ENCODE assay signal across 8 cellular contexts in the genomic region with DNA sequence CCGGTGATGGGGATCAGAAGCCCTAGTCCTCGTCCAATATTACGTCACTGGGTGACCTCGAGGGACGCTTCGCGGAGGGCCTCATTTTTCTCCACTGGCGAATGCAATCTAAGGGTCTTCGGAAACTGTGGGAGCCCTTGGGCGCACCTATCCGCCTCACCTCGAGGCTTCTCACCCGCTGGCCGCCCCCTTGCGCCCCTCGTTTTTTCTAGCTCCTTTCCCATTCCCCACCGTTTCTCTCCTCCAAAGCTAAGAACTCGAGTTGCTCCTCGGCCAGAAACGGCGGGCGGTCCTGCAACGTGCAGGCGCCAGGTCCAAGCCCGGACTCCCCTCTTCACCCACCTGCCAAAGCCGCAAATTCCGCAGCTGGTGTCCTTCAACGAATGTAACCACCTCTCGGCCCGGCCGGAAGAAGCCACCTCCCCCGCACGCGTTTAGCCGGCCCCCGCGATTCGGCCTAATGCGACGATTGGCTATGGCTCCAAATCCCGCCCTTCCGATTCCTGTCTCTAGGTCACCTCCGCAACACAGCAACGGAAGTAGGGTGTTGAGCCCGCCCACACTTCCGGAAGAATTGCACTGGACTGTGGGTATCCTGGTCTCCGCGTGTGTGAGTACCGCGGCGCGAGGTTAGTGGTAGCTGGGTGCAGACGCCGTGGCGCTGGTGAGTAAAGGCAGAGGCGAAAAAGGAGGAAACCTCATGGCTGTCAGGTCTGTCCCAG. TPM values are rescaled to one million over a fixed set of nuclear protein-coding genes. Genes with fewer than 3 reads are reported as not detected.
DNase-seq lines count a peak whose midpoint lies in the region; TF ChIP-seq lines count a peak whose summit lies in the region.

ATP5MK (minus strand) TSS at position 409 of the 722 bp plus-strand sequence. CDS start 4,018 bp downstream, outside the sequence.
A gene with protein sequence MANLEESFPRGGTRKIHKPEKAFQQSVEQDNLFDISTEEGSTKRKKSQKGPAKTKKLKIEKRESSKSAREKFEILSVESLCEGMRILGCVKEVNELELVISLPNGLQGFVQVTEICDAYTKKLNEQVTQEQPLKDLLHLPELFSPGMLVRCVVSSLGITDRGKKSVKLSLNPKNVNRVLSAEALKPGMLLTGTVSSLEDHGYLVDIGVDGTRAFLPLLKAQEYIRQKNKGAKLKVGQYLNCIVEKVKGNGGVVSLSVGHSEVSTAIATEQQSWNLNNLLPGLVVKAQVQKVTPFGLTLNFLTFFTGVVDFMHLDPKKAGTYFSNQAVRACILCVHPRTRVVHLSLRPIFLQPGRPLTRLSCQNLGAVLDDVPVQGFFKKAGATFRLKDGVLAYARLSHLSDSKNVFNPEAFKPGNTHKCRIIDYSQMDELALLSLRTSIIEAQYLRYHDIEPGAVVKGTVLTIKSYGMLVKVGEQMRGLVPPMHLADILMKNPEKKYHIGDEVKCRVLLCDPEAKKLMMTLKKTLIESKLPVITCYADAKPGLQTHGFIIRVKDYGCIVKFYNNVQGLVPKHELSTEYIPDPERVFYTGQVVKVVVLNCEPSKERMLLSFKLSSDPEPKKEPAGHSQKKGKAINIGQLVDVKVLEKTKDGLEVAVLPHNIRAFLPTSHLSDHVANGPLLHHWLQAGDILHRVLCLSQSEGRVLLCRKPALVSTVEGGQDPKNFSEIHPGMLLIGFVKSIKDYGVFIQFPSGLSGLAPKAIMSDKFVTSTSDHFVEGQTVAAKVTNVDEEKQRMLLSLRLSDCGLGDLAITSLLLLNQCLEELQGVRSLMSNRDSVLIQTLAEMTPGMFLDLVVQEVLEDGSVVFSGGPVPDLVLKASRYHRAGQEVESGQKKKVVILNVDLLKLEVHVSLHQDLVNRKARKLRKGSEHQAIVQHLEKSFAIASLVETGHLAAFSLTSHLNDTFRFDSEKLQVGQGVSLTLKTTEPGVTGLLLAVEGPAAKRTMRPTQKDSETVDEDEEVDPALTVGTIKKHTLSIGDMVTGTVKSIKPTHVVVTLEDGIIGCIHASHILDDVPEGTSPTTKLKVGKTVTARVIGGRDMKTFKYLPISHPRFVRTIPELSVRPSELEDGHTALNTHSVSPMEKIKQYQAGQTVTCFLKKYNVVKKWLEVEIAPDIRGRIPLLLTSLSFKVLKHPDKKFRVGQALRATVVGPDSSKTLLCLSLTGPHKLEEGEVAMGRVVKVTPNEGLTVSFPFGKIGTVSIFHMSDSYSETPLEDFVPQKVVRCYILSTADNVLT (N-terminal part only) (plus strand): TSS at position 560 of the 722 bp plus-strand sequence. CDS start 1,801 bp downstream, outside the sequence.

- H3K27ac ChIP-seq in SK-N-SH (ENCODE audit: low read depth in 2 of 2, low read length in 1 of 2) (peak within 1 kb of the TSS; percentile 72 to 73), testis (peak within 1 kb of the TSS; percentile 80 to 82)

- H3K4me1 Mint-ChIP-seq in HFFc6 (ENCODE audit: low read depth), result peaks cover 44% of the 10 kb centered on the region
- peaks cover 65% of the 10 kb centered on the region for H3K4me1 Mint-ChIP-seq in activated naive CD4-positive, alpha-beta T cell treated with anti-CD3 and anti-CD28 coated beads, Interleukin-2, amount 50 U/mL, for 24 hours

- H3K9me2 ChIP-seq in SK-N-SH, result no peaks in the 10 kb centered on the region

- H3K4me3 Mint-ChIP-seq in HFFc6, result peak within 1 kb of the TSS; percentile 97
- peak within 1 kb of the TSS; percentile 100 for H3K4me3 Mint-ChIP-seq in activated naive CD4-positive, alpha-beta T cell treated with anti-CD3 and anti-CD28 coated beads, Interleukin-2, amount 50 U/mL, for 24 hours

- H3F3A ChIP-seq in SK-N-SH (replicated peaks; ENCODE audit: insufficient read depth), result no peaks in the 10 kb centered on the region

- H3K27ac Mint-ChIP-seq in HFFc6, result peak within 1 kb of the TSS; percentile 97
- peak within 1 kb of the TSS; percentile 97 for H3K27ac Mint-ChIP-seq in activated naive CD4-positive, alpha-beta T cell treated with anti-CD3 and anti-CD28 coated beads, Interleukin-2, amount 50 U/mL, for 24 hours

- peak within 1 kb of the TSS; percentile 91 for H3K9ac ChIP-seq in SK-N-SH

- TF ChIP-seq CTCF in GM06990 (IDR thresholded peaks at IDR 0.05; ENCODE audit: insufficient read depth, low read length, poor library complexity, severe bottlenecking) (peak; percentile 28), HFFc6 (IDR thresholded peaks at IDR 0.05) (peak; percentile 37), NB4 (IDR thresholded peaks at IDR 0.05; ENCODE audit: low read depth, low read length) (peak; percentile 23), SK-N-SH (IDR thresholded peaks at IDR 0.05) (peak; percentile 43), testis (IDR thresholded peaks at IDR 0.05) (no peak)

- WGBS in SK-N-SH (ENCODE audit: low lambda C conversion rate), result 2% methylated on average over 41 of the region's 56 CpGs
- 0 to 1% methylated on average over 16 to 56 of the region's 56 CpGs for WGBS in testis, 2 donors

- no peak for TF ChIP-seq EP300 in SK-N-SH (IDR thresholded peaks at IDR 0.05; ENCODE audit: borderline replicate concordance in 1 of 2, low read depth in 1 of 2, low read length in 1 of 2)

- peaks cover 6% of the 10 kb centered on the region for H4K20me1 ChIP-seq in SK-N-SH (ENCODE audit: insufficient read depth)

- TF ChIP-seq POLR2A in NB4 (IDR thresholded peaks at IDR 0.05; ENCODE audit: extremely low read depth, insufficient read length), result peak; percentile 98
- no peak for TF ChIP-seq POLR2A in testis (IDR thresholded peaks at IDR 0.05)

- peaks cover 10% of the 10 kb centered on the region for H3K36me3 ChIP-seq in GM06990 (ENCODE audit: control insufficient read depth, insufficient read depth, low read length)
- peaks cover 54 to 57% of the 10 kb centered on the region in 2 experiments for H3K36me3 ChIP-seq in SK-N-SH (replicated peaks in 1 of 2; ENCODE audit: control insufficient read depth in 1 of 2, insufficient read depth in 2 of 2, low read length in 1 of 2)
- no peaks in the 10 kb centered on the region for H3K36me3 ChIP-seq in testis (ENCODE audit: low read depth, missing control alignments)

- H3K27me3 Mint-ChIP-seq in HFFc6 (ENCODE audit: insufficient read depth), result no peaks in the 10 kb centered on the region; the same call in 1 of the 2 replicates
- no peaks in the 10 kb centered on the region for H3K27me3 Mint-ChIP-seq in activated naive CD4-positive, alpha-beta T cell treated with anti-CD3 and anti-CD28 coated beads, Interleukin-2, amount 50 U/mL, for 24 hours

- intact Hi-C loops in testis (cut with DNase I; ENCODE audit: low total_unique reads), result no loop called here

- DNase-seq in GM06990 (ENCODE audit: extremely low read depth, insufficient read length) (peak; percentile 95), HFFc6 (peak; percentile 99), NB4 (ENCODE audit: low read depth) (peak; percentile 100), SK-N-SH (peak; percentile 94), globus pallidus (ENCODE audit: low spot score) (peak; percentile 96), occipital lobe (lab: John Stamatoyannopoulos, UW) (peak; percentile 97), testis (peak; percentile 100)

- H3K4me1 ChIP-seq in SK-N-SH (ENCODE audit: control insufficient read depth in 1 of 2, insufficient read depth in 2 of 2, low read depth in 1 of 2, low read length in 1 of 2) (peaks cover 6 to 13% of the 10 kb centered on the region in 2 experiments; a peak in 3 of 4 replicates), testis (peaks cover 19% of the 10 kb centered on the region)

- no peak for TF ChIP-seq RAD21 in SK-N-SH (IDR thresholded peaks at IDR 0.05; ENCODE audit: low read length)

- peaks cover 58% of the 10 kb centered on the region for H3K36me3 Mint-ChIP-seq in HFFc6 (ENCODE audit: low read depth)
- H3K36me3 Mint-ChIP-seq in activated naive CD4-positive, alpha-beta T cell treated with anti-CD3 and anti-CD28 coated beads, Interleukin-2, amount 50 U/mL, for 24 hours, result peaks cover 33% of the 10 kb centered on the region

- POLR2A ChIA-PET in SK-N-SH (lab: Yijun Ruan, JAX), result interaction anchor here (1.0 to 1.6 kb wide), 3 partner anchors 28 to 89 kb away, joined by 3 to 6 read pairs (median 5); partner anchors contain the start of genes PCGF6 and TAF5

- H3K79me2 ChIP-seq in SK-N-SH (ENCODE audit: insufficient read depth), result peaks cover 85% of the 10 kb centered on the region

- peak within 1 kb of the TSS; percentile 96 for H3K4me2 ChIP-seq in SK-N-SH

- H2AFZ ChIP-seq in SK-N-SH (ENCODE audit: low read depth), result peak within 1 kb of the TSS; percentile 84

- no peaks in the 10 kb centered on the region for H3K9me3 Mint-ChIP-seq in HFFc6
- no peaks in the 10 kb centered on the region for H3K9me3 Mint-ChIP-seq in activated naive CD4-positive, alpha-beta T cell treated with anti-CD3 and anti-CD28 coated beads, Interleukin-2, amount 50 U/mL, for 24 hours

- CTCF ChIA-PET in SK-N-SH (lab: Yijun Ruan, JAX), result interaction anchor here (0.6 to 1.8 kb wide), 7 partner anchors 9 to 90 kb away, joined by 3 to 6 read pairs (median 3); no protein-coding TSS in a partner anchor

- H3K27me3 ChIP-seq in GM06990 (replicated peaks; ENCODE audit: control insufficient read depth, insufficient read depth, low read length) (no peaks in the 10 kb centered on the region), SK-N-SH (ENCODE audit: insufficient read depth) (no peaks in the 10 kb centered on the region), testis (no peaks in the 10 kb centered on the region)

- H3K4me3 ChIP-seq in GM06990 (replicated peaks; ENCODE audit: low read depth, low read length) (peak within 1 kb of the TSS; percentile 84), NB4 (ENCODE audit: low read depth, low read length) (peak within 1 kb of the TSS; percentile 92), SK-N-SH (ENCODE audit: low read depth in 2 of 2, low read length in 1 of 2) (peak within 1 kb of the TSS; percentile 89 to 99), testis (peak within 1 kb of the TSS; percentile 91 to 96)

- H3K9me3 ChIP-seq in SK-N-SH, result no peaks in the 10 kb centered on the region
- H3K9me3 ChIP-seq in testis, result no peaks in the 10 kb centered on the region

TF ChIP-seq in SK-N-SH, 30 proteins besides CTCF, POLR2A, EP300 and RAD21 (continues in another document):
- TF ChIP-seq MEF2A (IDR thresholded peaks at IDR 0.05; ENCODE audit: borderline replicate concordance, low read depth) (no peak), EZH2phosphoT487 (IDR thresholded peaks at IDR 0.05; ENCODE audit: borderline replicate concordance, low read depth) (no peak)

RNA-seq across cellular contexts. Expression of gene ATP5MK, which starts in this region (rescaled TPM):
- 100 to 1,000 TPM; 397 to 452 (median 442) TPM for total RNA-seq in HFFc6 (2021; fragmentation: NEBNext Ultra II Directional; extraction: Animal tissue kit (Norgen Biotek cat#: 25700))
- polyA plus RNA-seq in SK-N-SH (2012; rRNA removed) (408 and 542 TPM in 2 replicates), testis (ENCODE audit: insufficient read depth, low read depth, low replicate concordance) (280 TPM)
- polyA plus RNA-seq in SK-N-SH (2012; cell fraction: cytosol; rRNA removed), result 550 and 804 TPM in 2 replicates
- polyA plus RNA-seq in SK-N-SH (2012; cell fraction: nucleus; rRNA removed), result 93.7 and 105 TPM in 2 replicates
- total RNA-seq in occipital lobe (121 TPM), testis (100 to 1,000 TPM; 175 to 193 TPM)

RNA-seq across cellular contexts. Expression of the second gene that starts in this region (rescaled TPM):
- total RNA-seq in HFFc6 (2021; fragmentation: NEBNext Ultra II Directional; extraction: Animal tissue kit (Norgen Biotek cat#: 25700)), result 10 to 100 TPM; 30.8 to 38.4 (median 32.1) TPM
- 29.8 and 39.9 TPM in 2 replicates for polyA plus RNA-seq in SK-N-SH (2012; rRNA removed)
- polyA plus RNA-seq in SK-N-SH (2012; cell fraction: cytosol; rRNA removed), result 12.8 and 18.1 TPM in 2 replicates
- polyA plus RNA-seq in SK-N-SH (2012; cell fraction: nucleus; rRNA removed), result 99.9 and 116 TPM in 2 replicates
- total RNA-seq in occipital lobe, result 24.3 TPM
- 10 to 100 TPM; 50.7 to 54.9 TPM for total RNA-seq in testis
- polyA plus RNA-seq in testis (ENCODE audit: insufficient read depth, low read depth, low replicate concordance), result 47.3 TPM

Comparison
In these comparisons a context has a peak if more than half of its experiments do, and no peak if none do; other contexts are left out.
1. Peak in every context shown above with its lines: DNase-seq, H3K4me3 ChIP-seq and H3K27ac ChIP-seq.
2. CTCF ChIP-seq: peak in GM06990 (single experiment), HFFc6 (single experiment), NB4 (single experiment) and SK-N-SH (single experiment); none in testis (0 of 3).